1 cellular context compared by ENCODE assay signal in the genomic region with DNA sequence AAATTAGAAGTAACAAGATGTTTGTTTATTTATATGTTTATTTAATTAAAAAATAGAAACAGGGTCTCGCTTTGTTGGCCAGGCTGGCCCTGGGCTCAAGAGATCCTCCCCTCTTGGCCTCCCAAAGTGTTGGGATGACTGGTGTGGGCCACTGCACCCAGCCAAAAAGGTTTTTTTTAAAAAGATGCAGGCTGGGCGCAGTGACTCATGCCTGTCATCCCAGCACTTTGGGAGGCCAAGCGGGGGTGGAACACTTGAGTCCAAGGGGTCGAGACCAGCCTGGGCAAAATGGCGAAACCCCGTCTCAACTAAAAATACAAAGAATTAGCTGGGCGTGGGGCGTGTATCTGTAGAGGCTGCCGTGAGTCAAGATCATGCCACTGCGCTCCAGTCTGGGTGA.
TF ChIP-seq lines count a peak whose summit lies in the region.

No MANE protein-coding gene starts in this region.

TF ChIP-seq in GM23338, 12 proteins besides CTCF, POLR2A, EP300 and RAD21 (continued from another document):
- TF ChIP-seq, protein P1, sequence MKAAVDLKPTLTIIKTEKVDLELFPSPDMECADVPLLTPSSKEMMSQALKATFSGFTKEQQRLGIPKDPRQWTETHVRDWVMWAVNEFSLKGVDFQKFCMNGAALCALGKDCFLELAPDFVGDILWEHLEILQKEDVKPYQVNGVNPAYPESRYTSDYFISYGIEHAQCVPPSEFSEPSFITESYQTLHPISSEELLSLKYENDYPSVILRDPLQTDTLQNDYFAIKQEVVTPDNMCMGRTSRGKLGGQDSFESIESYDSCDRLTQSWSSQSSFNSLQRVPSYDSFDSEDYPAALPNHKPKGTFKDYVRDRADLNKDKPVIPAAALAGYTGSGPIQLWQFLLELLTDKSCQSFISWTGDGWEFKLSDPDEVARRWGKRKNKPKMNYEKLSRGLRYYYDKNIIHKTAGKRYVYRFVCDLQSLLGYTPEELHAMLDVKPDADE (IDR thresholded peaks at IDR 0.05), result no peak
- no peak for TF ChIP-seq STAT1 (IDR thresholded peaks at IDR 0.05; ENCODE audit: unreplicated experiment)
- TF ChIP-seq, protein P2, sequence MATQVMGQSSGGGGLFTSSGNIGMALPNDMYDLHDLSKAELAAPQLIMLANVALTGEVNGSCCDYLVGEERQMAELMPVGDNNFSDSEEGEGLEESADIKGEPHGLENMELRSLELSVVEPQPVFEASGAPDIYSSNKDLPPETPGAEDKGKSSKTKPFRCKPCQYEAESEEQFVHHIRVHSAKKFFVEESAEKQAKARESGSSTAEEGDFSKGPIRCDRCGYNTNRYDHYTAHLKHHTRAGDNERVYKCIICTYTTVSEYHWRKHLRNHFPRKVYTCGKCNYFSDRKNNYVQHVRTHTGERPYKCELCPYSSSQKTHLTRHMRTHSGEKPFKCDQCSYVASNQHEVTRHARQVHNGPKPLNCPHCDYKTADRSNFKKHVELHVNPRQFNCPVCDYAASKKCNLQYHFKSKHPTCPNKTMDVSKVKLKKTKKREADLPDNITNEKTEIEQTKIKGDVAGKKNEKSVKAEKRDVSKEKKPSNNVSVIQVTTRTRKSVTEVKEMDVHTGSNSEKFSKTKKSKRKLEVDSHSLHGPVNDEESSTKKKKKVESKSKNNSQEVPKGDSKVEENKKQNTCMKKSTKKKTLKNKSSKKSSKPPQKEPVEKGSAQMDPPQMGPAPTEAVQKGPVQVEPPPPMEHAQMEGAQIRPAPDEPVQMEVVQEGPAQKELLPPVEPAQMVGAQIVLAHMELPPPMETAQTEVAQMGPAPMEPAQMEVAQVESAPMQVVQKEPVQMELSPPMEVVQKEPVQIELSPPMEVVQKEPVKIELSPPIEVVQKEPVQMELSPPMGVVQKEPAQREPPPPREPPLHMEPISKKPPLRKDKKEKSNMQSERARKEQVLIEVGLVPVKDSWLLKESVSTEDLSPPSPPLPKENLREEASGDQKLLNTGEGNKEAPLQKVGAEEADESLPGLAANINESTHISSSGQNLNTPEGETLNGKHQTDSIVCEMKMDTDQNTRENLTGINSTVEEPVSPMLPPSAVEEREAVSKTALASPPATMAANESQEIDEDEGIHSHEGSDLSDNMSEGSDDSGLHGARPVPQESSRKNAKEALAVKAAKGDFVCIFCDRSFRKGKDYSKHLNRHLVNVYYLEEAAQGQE (IDR thresholded peaks at IDR 0.05; ENCODE audit: unreplicated experiment), result no peak
- no peak for TF ChIP-seq EZH2phosphoT487 (IDR thresholded peaks at IDR 0.05; ENCODE audit: unreplicated experiment)
TF ChIP-seq in GM23338: peak in this region for 0.
